ENCODE assay signal across 12 cellular contexts in the genomic region with DNA sequence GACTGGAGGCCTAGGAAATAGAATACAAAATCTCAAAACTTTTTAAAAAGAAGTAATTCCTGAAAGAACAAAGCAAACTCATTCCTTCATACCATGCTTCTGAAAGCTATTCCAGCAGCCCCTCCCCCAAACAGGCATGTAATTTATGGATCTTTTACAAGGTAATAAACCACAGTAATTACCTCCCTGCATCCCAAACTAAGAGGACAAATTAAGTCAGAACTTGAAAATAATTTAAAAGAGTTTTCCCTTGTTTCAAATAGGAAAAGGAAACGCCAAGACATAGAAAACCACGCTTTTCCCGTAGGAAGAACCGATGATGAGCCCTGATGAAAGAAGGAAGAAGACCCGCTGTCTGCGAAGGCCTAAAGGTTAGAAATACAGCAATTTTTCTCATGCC. TPM values are rescaled to one million over a fixed set of nuclear protein-coding genes. Genes with fewer than 3 reads are reported as not detected.
DNase-seq lines count a peak whose midpoint lies in the region; ATAC-seq, FAIRE-seq and TF ChIP-seq lines count a peak whose summit lies in the region.
"Had no signal": no experiment of that assay in that cellular context is flagged by ENCODE, and none has a peak within 500 bp of the region (broad histone marks: within the 10 kb centered on the region; RNA-seq: fewer than 3 reads in every experiment).

No MANE protein-coding gene starts in this region.

- FAIRE-seq in kidney (lab: Jason Lieb, UNC) = no peak
- FAIRE-seq in small intestine (lab: Jason Lieb, UNC) = no peak
- FAIRE-seq: GM18507 had no signal

- H3K36me3 ChIP-seq in HUES6 (ENCODE audit: control insufficient read depth, insufficient read depth, low read length) (no peaks in the 10 kb centered on the region), brain microvascular endothelial cell (replicated peaks) (no peaks in the 10 kb centered on the region), kidney (ENCODE audit: control insufficient read depth in 1 of 2, insufficient read depth in 2 of 2, low read length in 2 of 2) (no peaks in the 10 kb centered on the region), small intestine (ENCODE audit: control insufficient read depth in 2 of 2, insufficient read depth in 2 of 2, low read length in 2 of 2) (no peaks in the 10 kb centered on the region)

- H3K27ac ChIP-seq in HUES6 (ENCODE audit: low read depth, low read length) (no peak overlapping the region), brain microvascular endothelial cell (no peak overlapping the region), kidney (ENCODE audit: low read depth in 2 of 2, low read length in 2 of 2) (peak overlapping the region; percentile 88), small intestine (ENCODE audit: low read depth in 1 of 2, low read length in 1 of 2) (peak overlapping the region; percentile 44 to 86)

- ATAC-seq in GM18505 (IDR thresholded peaks at IDR 0.05; ENCODE audit: unreplicated experiment) = no peak

- no peaks in the 10 kb centered on the region for H3K9me3 ChIP-seq in HUES6 (ENCODE audit: control insufficient read depth, insufficient read depth, low read depth, low read length)
- H3K9me3 ChIP-seq in kidney (ENCODE audit: control insufficient read depth in 1 of 2, low read length in 2 of 2) = no peaks in the 10 kb centered on the region
- no peaks in the 10 kb centered on the region for H3K9me3 ChIP-seq in small intestine (ENCODE audit: control insufficient read depth, low read depth)

- TF ChIP-seq CTCF in brain microvascular endothelial cell (IDR thresholded peaks at IDR 0.05; ENCODE audit: low read depth, low read length, missing control alignments) (no peak), kidney (IDR thresholded peaks at IDR 0.05; ENCODE audit: borderline replicate concordance, extremely low read depth, insufficient read depth) (no peak)

- no peak for TF ChIP-seq POLR2A in GM18505 (IDR thresholded peaks at IDR 0.05; ENCODE audit: borderline replicate concordance, extremely low read depth, insufficient read depth, insufficient read length)

- DNase-seq in brain microvascular endothelial cell (no peak), kidney (no peak), small intestine (no peak), KG1 (lab: John Stamatoyannopoulos, UW) (no peak), head of caudate nucleus (no peak), nucleus accumbens (lab: John Stamatoyannopoulos, UW) (no peak)
- DNase-seq: NCI-H748 treated with DMSO at 0.1 percent for 48 hours, SW 1271 had no signal

- intact Hi-C loops in kidney (cut with DNase I) = no loop called here
- intact Hi-C loops in head of caudate nucleus (cut with DNase I) = loop anchor here (10.0 kb wide), 1 partner anchor 267 kb away; no protein-coding TSS in a partner anchor

- H3K27me3 ChIP-seq in HUES6 (ENCODE audit: control insufficient read depth, insufficient read depth, low read length) (peaks cover 100% of the 10 kb centered on the region), brain microvascular endothelial cell (replicated peaks) (peaks cover 93% of the 10 kb centered on the region), small intestine (ENCODE audit: control insufficient read depth in 2 of 2, insufficient read depth in 2 of 2, low read length in 2 of 2) (no peaks in the 10 kb centered on the region)

- 7 to 37% (median 36%) methylated on average over 6 of the region's 6 CpGs for WGBS in small intestine, 3 donors

- H3K9ac ChIP-seq in HUES6 (ENCODE audit: low read length) = peak overlapping the region; percentile 30
- peak overlapping the region; percentile 8 to 81 for H3K9ac ChIP-seq in kidney (ENCODE audit: low read length in 2 of 2)

- in situ Hi-C loops in brain microvascular endothelial cell (cut with HindIII; ENCODE audit: low pct_ligation_motif_present, low sequenced_read_pairs) = loop anchor here (10.0 kb wide), 1 partner anchor 267 kb away; no protein-coding TSS in a partner anchor

- H3K4me1 ChIP-seq in HUES6 (ENCODE audit: control insufficient read depth, insufficient read depth, low read length) (peaks cover 23% of the 10 kb centered on the region; the same call in 1 of the 2 replicates), kidney (ENCODE audit: control insufficient read depth in 1 of 2, insufficient read depth in 1 of 2, low read depth in 1 of 2, low read length in 2 of 2) (peaks cover 38 to 46% of the 10 kb centered on the region in 2 donors), small intestine (ENCODE audit: control insufficient read depth in 2 of 2, insufficient read depth in 1 of 2, low read depth in 1 of 2, low read length in 1 of 2) (peaks cover 4 to 17% of the 10 kb centered on the region in 2 donors)

- H3K4me3 ChIP-seq in HUES6 (ENCODE audit: low read depth, low read length) (peak overlapping the region; percentile 9; the same call in 1 of the 2 replicates), brain microvascular endothelial cell (ENCODE audit: low read depth, low read length) (peak overlapping the region; percentile 29), kidney (ENCODE audit: low read length in 2 of 2) (peak overlapping the region; percentile 47 to 75), small intestine (ENCODE audit: low read depth in 1 of 2, low read length in 2 of 2) (peak overlapping the region in 1 of 2 donors; percentile 36)

RNA-seq across cellular contexts. Expression of a gene that starts 8.9 kb away (rescaled TPM):
- total RNA-seq in kidney = 11.2 TPM
- polyA plus RNA-seq in kidney (ENCODE audit: insufficient read depth, low read depth, low replicate concordance) = 13.0 TPM
- polyA plus RNA-seq in small intestine = 1 to 10 TPM in 2 of 3 donors, not detected in 1; 2.4 to 7.9 TPM

RNA-seq across cellular contexts. Expression of a gene that starts 19.2 kb away (rescaled TPM):
- total RNA-seq in kidney = 2.9 TPM
- polyA plus RNA-seq in kidney (ENCODE audit: insufficient read depth, low read depth, low replicate concordance) = 1.3 TPM
- under 1 TPM in 1 of 3 donors, not detected in 2; 0.97 TPM for polyA plus RNA-seq in small intestine

RNA-seq across cellular contexts. Expression of a gene that starts 21.8 kb away (rescaled TPM):
- 38.0 TPM for total RNA-seq in kidney
- polyA plus RNA-seq in kidney (ENCODE audit: insufficient read depth, low read depth, low replicate concordance) (19.4 TPM), small intestine (1 to 10 TPM in 2 of 3 donors, under 1 TPM in 1; 0.45 to 7.7 (median 2.4) TPM)

RNA-seq across cellular contexts. Expression of a gene that starts 25.9 kb away (rescaled TPM):
- total RNA-seq in kidney = 2.4 TPM
- polyA plus RNA-seq in kidney (ENCODE audit: insufficient read depth, low read depth, low replicate concordance) = 1.1 TPM
- under 1 TPM in 2 of 3 donors, not detected in 1; 0.49 to 0.81 TPM for polyA plus RNA-seq in small intestine

RNA-seq across cellular contexts. Expression of a gene that starts 25.9 kb away (rescaled TPM):
- 22.0 TPM for total RNA-seq in kidney
- polyA plus RNA-seq in kidney (ENCODE audit: insufficient read depth, low read depth, low replicate concordance) (1.1 TPM), small intestine (under 1 TPM in 2 of 3 donors, not detected in 1; 0.46 to 0.81 TPM)
- total RNA-seq: cardiac septum had no signal

Comparison
In these comparisons a context has a peak if more than half of its experiments do, and no peak if none do; other contexts are left out.
1. H3K27ac ChIP-seq: peak in kidney (2 of 2) and small intestine (2 of 2); none in HUES6 (single experiment) and brain microvascular endothelial cell (single experiment).